ENCODE assay signal across 10 cellular contexts in genomic region chr18:57931038-57931437, GRCh38.
DNase-seq lines count a peak whose midpoint lies in the region; ATAC-seq, FAIRE-seq and TF ChIP-seq lines count a peak whose summit lies in the region.
"Had no signal": no experiment of that assay in that cellular context is flagged by ENCODE, and none has a peak within 500 bp of the region (broad histone marks: within the 10 kb centered on the region; RNA-seq: fewer than 3 reads in every experiment).

No MANE protein-coding gene starts in this region.

- no peak overlapping the region for H2AFZ ChIP-seq in mammary epithelial cell (ENCODE audit: low read depth, low read length)
- no peak overlapping the region for H2AFZ ChIP-seq in smooth muscle cell (ENCODE audit: low read depth)

- no peaks in the 10 kb centered on the region for H3K9me3 ChIP-seq in A549
- no peaks in the 10 kb centered on the region for H3K9me3 ChIP-seq in mammary epithelial cell (replicated peaks; ENCODE audit: insufficient read depth, low read length)
- H3K9me3 ChIP-seq in smooth muscle cell (replicated peaks; ENCODE audit: low read depth): no peaks in the 10 kb centered on the region
- no peaks in the 10 kb centered on the region for H3K9me3 ChIP-seq in aorta (ENCODE audit: control insufficient read depth, low read length)

- H3K27ac ChIP-seq in A549 (peak overlapping the region in 1 of 2 experiments; percentile 53; a peak in 2 of 6 replicates), mammary epithelial cell (ENCODE audit: insufficient read depth, low read depth, low read length) (no peak overlapping the region), smooth muscle cell (ENCODE audit: low read depth) (no peak overlapping the region), aorta (ENCODE audit: low read depth in 1 of 2, low read length in 2 of 2) (no peak overlapping the region)

- POLR2A ChIA-PET in A549 (lab: Yijun Ruan, JAX): no interaction called here

- TF ChIP-seq CTCF in A549 (IDR thresholded peaks at IDR 0.05): no peak
- no peak for TF ChIP-seq CTCF in mammary epithelial cell (conservative IDR thresholded peaks at IDR 0.05 in 1 of 2, IDR thresholded peaks at IDR 0.05 in 1 of 2; ENCODE audit: extremely low read depth in 1 of 2, insufficient read depth in 1 of 2, low read depth in 1 of 2, low read length in 2 of 2)
- TF ChIP-seq CTCF in smooth muscle cell (IDR thresholded peaks at IDR 0.05; ENCODE audit: borderline replicate concordance, insufficient read depth, poor library complexity, severe bottlenecking): no peak

- H3K36me3 ChIP-seq in mammary epithelial cell (ENCODE audit: insufficient read depth, low read length) (no peaks in the 10 kb centered on the region), smooth muscle cell (ENCODE audit: low read depth) (no peaks in the 10 kb centered on the region), aorta (ENCODE audit: control insufficient read depth in 1 of 2, insufficient read depth in 2 of 2, low read length in 1 of 2) (no peaks in the 10 kb centered on the region)

- WGBS in A549 (ENCODE audit: missing lambda C conversion rate): 22% methylated on average over 1 of the region's 1 CpG
- 40% methylated on average over 1 of the region's 1 CpG for WGBS in mammary epithelial cell (ENCODE audit: low coverage, missing lambda C conversion rate)
- WGBS in smooth muscle cell (ENCODE audit: low lambda C conversion rate): 85% methylated on average over 1 of the region's 1 CpG
- WGBS in aorta, 2 donors: 35 to 43% methylated on average over 1 of the region's 1 CpG

- ATAC-seq in A549: no peak
- ATAC-seq in GM18907 (IDR thresholded peaks at IDR 0.05; ENCODE audit: unreplicated experiment): peak; percentile 76
- ATAC-seq in HG02798 (IDR thresholded peaks at IDR 0.05; ENCODE audit: poor library complexity, unreplicated experiment): peak; percentile 82
- ATAC-seq in aorta (ENCODE audit: low FRiP score): no peak

- no peak for TF ChIP-seq EP300 in A549 (IDR thresholded peaks at IDR 0.05)

- H3K4me2 ChIP-seq in A549 (peak overlapping the region; percentile 63), mammary epithelial cell (ENCODE audit: insufficient read depth, low read depth, low read length) (peak overlapping the region; percentile 51), smooth muscle cell (no peak overlapping the region)

- TF ChIP-seq RAD21 in A549 (conservative IDR thresholded peaks at IDR 0.05 in 1 of 2, IDR thresholded peaks at IDR 0.05 in 1 of 2): no peak

- H3K27me3 ChIP-seq in mammary epithelial cell (ENCODE audit: insufficient read depth, low read length) (no peaks in the 10 kb centered on the region), smooth muscle cell (ENCODE audit: low read depth) (no peaks in the 10 kb centered on the region), aorta (ENCODE audit: control insufficient read depth in 1 of 2, insufficient read depth in 2 of 2, low read length in 1 of 2) (peaks cover 0 to 1% of the 10 kb centered on the region in 2 donors)

- H3K4me3 ChIP-seq in A549 (no peak overlapping the region), mammary epithelial cell (replicated peaks in 1 of 3; ENCODE audit: insufficient read depth in 1 of 3, low read depth in 2 of 3, low read length in 3 of 3) (no peak overlapping the region), smooth muscle cell (no peak overlapping the region), aorta (ENCODE audit: low read length in 2 of 2) (no peak overlapping the region)

- FAIRE-seq in A549 (lab: Jason Lieb, UNC) (no peak), urothelium cell line (lab: Jason Lieb, UNC) (no peak)

- H3F3A ChIP-seq in smooth muscle cell (ENCODE audit: low read depth): no peaks in the 10 kb centered on the region

- CTCF ChIA-PET in A549 (lab: Yijun Ruan, JAX): no interaction called here
- CTCF ChIA-PET in mammary epithelial cell (lab: Charles Lee; ENCODE audit: low non-redundant PET): no interaction called here

- intact Hi-C loops in mammary epithelial cell (cut with micrococcal nuclease): no loop called here
- intact Hi-C loops in aorta (cut with DNase I): no loop called here

- no peaks in the 10 kb centered on the region for H4K20me1 ChIP-seq in mammary epithelial cell (ENCODE audit: insufficient read depth, low read length)
- no peaks in the 10 kb centered on the region for H4K20me1 ChIP-seq in smooth muscle cell (ENCODE audit: low read depth)

- in situ Hi-C loops in mammary epithelial cell (cut with MboI; ENCODE audit: low sequenced_read_pairs in 2 of 2): no loop called here

- DNase-seq in A549 (ENCODE audit: low read depth in 1 of 2, low spot score in 1 of 2): no peak
- no peak for DNase-seq in mammary epithelial cell
- DNase-seq in EL: no peak
- DNase-seq in urothelium cell line (ENCODE audit: low spot score): no peak
- no peak for DNase-seq in smooth muscle cell (lab: John Stamatoyannopoulos, UW; ENCODE audit: unreplicated experiment)
- DNase-seq in aorta: no peak
- DNase-seq: NCI-H146, nephron progenitor cell had no signal

- dilution Hi-C loops in mammary epithelial cell (cut with HindIII; ENCODE audit: low sequenced_read_pairs): no loop called here

- BruUV-seq in mammary epithelial cell (replicated peaks; lab: Mats Ljungman, UMichigan): no TSS peak

- no peak for TF ChIP-seq POLR2A in A549 (IDR thresholded peaks at IDR 0.05; ENCODE audit: low read length)

- no peaks in the 10 kb centered on the region for H3K79me2 ChIP-seq in mammary epithelial cell (ENCODE audit: insufficient read depth, low read length)
- no peaks in the 10 kb centered on the region for H3K79me2 ChIP-seq in smooth muscle cell (ENCODE audit: low read depth)

- H3K9ac ChIP-seq in mammary epithelial cell (ENCODE audit: insufficient read depth, low read length) (no peak overlapping the region), smooth muscle cell (ENCODE audit: low read depth) (no peak overlapping the region)

- H3K4me1 ChIP-seq in A549 (peaks cover 6% of the 10 kb centered on the region; the same call in 2 of the 3 replicates), mammary epithelial cell (ENCODE audit: insufficient read depth, low read length) (peaks cover 14% of the 10 kb centered on the region), smooth muscle cell (ENCODE audit: low read depth) (no peaks in the 10 kb centered on the region), aorta (ENCODE audit: control insufficient read depth in 1 of 2, insufficient read depth in 2 of 2, low read length in 2 of 2) (no peaks in the 10 kb centered on the region)

TF ChIP-seq in A549, 52 proteins besides CTCF, POLR2A, EP300 and RAD21:
- no peak for TF ChIP-seq RFX5 (IDR thresholded peaks at IDR 0.05)
- no peak for TF ChIP-seq NR3C1 (IDR thresholded peaks at IDR 0.05)
- TF ChIP-seq TP53 (CRISPR knock-in tag; IDR thresholded peaks at IDR 0.05): no peak

Comparison
In these comparisons a context has a peak if more than half of its experiments do, and no peak if none do; other contexts are left out.
1. ATAC-seq: peak in GM18907 (single experiment) and HG02798 (single experiment); none in A549 (0 of 2) and aorta (single experiment).